ENCODE assay signal across 1 cellular context in the genomic region with DNA sequence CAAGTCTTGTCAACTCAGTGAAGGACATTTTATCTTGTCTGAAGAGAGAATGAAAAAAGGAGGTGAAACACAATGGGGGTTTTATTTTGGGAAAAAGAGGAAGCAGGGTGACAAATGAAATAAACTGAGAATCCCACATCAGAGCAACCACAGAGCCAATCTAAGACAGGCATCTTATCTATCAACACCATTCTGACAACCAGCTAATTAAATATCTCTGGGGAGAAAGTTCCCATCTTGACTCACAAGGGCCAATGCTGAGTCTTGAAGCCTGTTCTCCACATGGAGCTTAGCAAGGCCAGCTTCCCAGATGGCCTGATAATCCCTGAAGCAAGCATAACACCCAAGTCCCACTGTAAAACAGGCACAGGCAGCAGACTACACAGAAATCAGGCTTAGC.
TF ChIP-seq lines count a peak whose summit lies in the region.

No MANE protein-coding gene starts in this region.

TF ChIP-seq in H1, 55 proteins besides CTCF, POLR2A, EP300 and RAD21 (continued from another document):
- TF ChIP-seq KDM5A (IDR thresholded peaks at IDR 0.05; ENCODE audit: low read length), result no peak
- TF ChIP-seq TBP (IDR thresholded peaks at IDR 0.05; ENCODE audit: low read depth, low read length), result no peak
- no peak for TF ChIP-seq GTF2F1 (IDR thresholded peaks at IDR 0.05; ENCODE audit: borderline replicate concordance, low read depth, low read length)
- TF ChIP-seq JUN (IDR thresholded peaks at IDR 0.05; ENCODE audit: low read depth, low read length), result no peak
- TF ChIP-seq, protein P1, sequence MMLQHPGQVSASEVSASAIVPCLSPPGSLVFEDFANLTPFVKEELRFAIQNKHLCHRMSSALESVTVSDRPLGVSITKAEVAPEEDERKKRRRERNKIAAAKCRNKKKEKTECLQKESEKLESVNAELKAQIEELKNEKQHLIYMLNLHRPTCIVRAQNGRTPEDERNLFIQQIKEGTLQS (IDR thresholded peaks at IDR 0.05; ENCODE audit: insufficient read depth, low read depth, low read length), result no peak
- TF ChIP-seq, protein P2, sequence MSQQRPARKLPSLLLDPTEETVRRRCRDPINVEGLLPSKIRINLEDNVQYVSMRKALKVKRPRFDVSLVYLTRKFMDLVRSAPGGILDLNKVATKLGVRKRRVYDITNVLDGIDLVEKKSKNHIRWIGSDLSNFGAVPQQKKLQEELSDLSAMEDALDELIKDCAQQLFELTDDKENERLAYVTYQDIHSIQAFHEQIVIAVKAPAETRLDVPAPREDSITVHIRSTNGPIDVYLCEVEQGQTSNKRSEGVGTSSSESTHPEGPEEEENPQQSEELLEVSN (IDR thresholded peaks at IDR 0.05), result no peak
- TF ChIP-seq, protein P3, sequence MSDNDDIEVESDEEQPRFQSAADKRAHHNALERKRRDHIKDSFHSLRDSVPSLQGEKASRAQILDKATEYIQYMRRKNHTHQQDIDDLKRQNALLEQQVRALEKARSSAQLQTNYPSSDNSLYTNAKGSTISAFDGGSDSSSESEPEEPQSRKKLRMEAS (IDR thresholded peaks at IDR 0.05), result no peak
- TF ChIP-seq SUZ12 (IDR thresholded peaks at IDR 0.05; ENCODE audit: low read length), result no peak
- TF ChIP-seq EGR1 (IDR thresholded peaks at IDR 0.05; ENCODE audit: borderline replicate concordance, low read depth, low read length), result no peak
- TF ChIP-seq TAF7 (optimal IDR thresholded peaks at IDR 0.05; ENCODE audit: borderline replicate concordance, low read depth, low read length), result no peak
- TF ChIP-seq SIRT6 (IDR thresholded peaks at IDR 0.05; ENCODE audit: low read length), result no peak
- no peak for TF ChIP-seq SRF (IDR thresholded peaks at IDR 0.05; ENCODE audit: low read depth, low read length)
- no peak for TF ChIP-seq RBBP5 (IDR thresholded peaks at IDR 0.05; ENCODE audit: borderline replicate concordance, low read depth, low read length)
- no peak for TF ChIP-seq RXRA (IDR thresholded peaks at IDR 0.05; ENCODE audit: insufficient read depth, low read depth, low read length)
- TF ChIP-seq POU5F1 (IDR thresholded peaks at IDR 0.05; ENCODE audit: low read depth, low read length), result no peak
- TF ChIP-seq RFX5 (IDR thresholded peaks at IDR 0.05; ENCODE audit: borderline replicate concordance, low read depth, low read length), result no peak
- TF ChIP-seq CREB1 (IDR thresholded peaks at IDR 0.05), result no peak
